8 cellular contexts compared by ENCODE assay signal in genomic region chr6:80165819-80166218, GRCh38.
"Had no signal": no experiment of that assay in that cellular context is flagged by ENCODE, and none has a peak within 500 bp of the region (broad histone marks: within the 10 kb centered on the region; RNA-seq: fewer than 3 reads in every experiment).

No MANE protein-coding gene starts in this region.

- H3K36me3 ChIP-seq: adrenal gland, suprapubic skin had no signal

- DNase-seq: activated CD4-positive, CD25-positive, alpha-beta regulatory T cell treated with anti-CD3 and anti-CD28 coated beads, Interleukin-2, amount 50 U/mL, for 72 hours; adrenal gland; effector memory CD8-positive, alpha-beta T cell; mucosa of descending colon; naive thymus-derived CD8-positive, alpha-beta T cell; T1000 had no signal

- H3K4me1 ChIP-seq: adrenal gland, suprapubic skin had no signal

- H3K4me3 ChIP-seq: adrenal gland, mucosa of descending colon, suprapubic skin had no signal

- H3K27me3 Mint-ChIP-seq: activated naive CD4-positive, alpha-beta T cell treated with anti-CD3 and anti-CD28 coated beads, Interleukin-2, amount 10 ng/mL, durations not matched to agents 7 days and 5 days; effector memory CD8-positive, alpha-beta T cell; naive thymus-derived CD8-positive, alpha-beta T cell had no signal

- ATAC-seq: mucosa of descending colon; naive thymus-derived CD8-positive, alpha-beta T cell had no signal

- H3K27me3 ChIP-seq: adrenal gland, suprapubic skin had no signal

- H3K9me3 ChIP-seq: adrenal gland, mucosa of descending colon, suprapubic skin had no signal

- H3K27ac ChIP-seq: adrenal gland, suprapubic skin had no signal

- H3K9me3 Mint-ChIP-seq: activated naive CD4-positive, alpha-beta T cell treated with anti-CD3 and anti-CD28 coated beads, Interleukin-2, amount 10 ng/mL, durations not matched to agents 7 days and 5 days; effector memory CD8-positive, alpha-beta T cell; naive thymus-derived CD8-positive, alpha-beta T cell had no signal
